In the genomic region with DNA sequence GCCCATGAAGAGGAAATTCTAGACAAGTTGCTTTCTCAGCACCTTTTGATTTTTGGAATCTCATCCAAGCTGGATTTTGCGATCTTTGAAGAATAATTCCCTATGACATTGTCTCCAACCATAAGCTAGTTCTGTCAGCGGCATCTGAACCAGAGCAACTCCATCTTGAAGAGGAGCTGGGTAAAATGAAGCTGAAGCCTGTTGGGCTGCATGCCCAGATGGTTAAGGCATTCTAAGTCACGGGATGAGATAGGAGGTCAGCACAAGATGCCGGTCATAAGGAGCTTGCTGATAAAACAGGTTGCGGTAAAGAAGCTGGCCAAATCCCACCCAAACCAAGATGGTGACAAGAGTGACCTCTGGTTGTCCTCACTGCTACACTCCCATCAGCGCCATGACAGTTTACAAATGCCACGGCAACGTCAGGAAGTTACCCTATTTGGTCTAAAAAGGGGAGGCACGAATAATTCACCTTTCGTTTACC, we compare ENCODE assay signal across 8 cellular contexts. TPM values are rescaled to one million over a fixed set of nuclear protein-coding genes. Genes with fewer than 3 reads are reported as not detected.
DNase-seq lines count a peak whose midpoint lies in the region; ATAC-seq, FAIRE-seq and TF ChIP-seq lines count a peak whose summit lies in the region.
"Not testable (repeated sequence)": the region's sequence is repeated elsewhere in the genome, so short reads cannot be mapped to it uniquely, and the experiment has no call there.

No MANE protein-coding gene starts in this region.

- H3K27me3 Mint-ChIP-seq in T-helper 2 cell treated with Interferon-gamma antibody and Interleukin-4, amounts not matched to agents 5 μg/mL and 100 μg/mL, for 36 hours (ENCODE audit: low read depth); activated CD4-positive, alpha-beta memory T cell treated with anti-CD3 and anti-CD28 coated beads for 36 hours; activated T-helper 2 cell treated with anti-CD3 and anti-CD28 coated beads, Interferon-gamma antibody, Interleukin-2, Interleukin-4, amounts not matched to agents 10 μg/mL and 5 μg/mL and 100 μg/mL, durations not matched to agents 14 hours and 24 hours and 36 hours (ENCODE audit: low read depth): not testable (repeated sequence)

- peak overlapping the region; percentile 68 for H3K27ac Mint-ChIP-seq in T-helper 2 cell treated with Interferon-gamma antibody and Interleukin-4, amounts not matched to agents 5 μg/mL and 100 μg/mL, for 36 hours
- H3K27ac Mint-ChIP-seq in activated CD4-positive, alpha-beta memory T cell treated with anti-CD3 and anti-CD28 coated beads for 36 hours, result peak overlapping the region; percentile 91
- H3K27ac Mint-ChIP-seq in activated T-helper 2 cell treated with anti-CD3 and anti-CD28 coated beads, Interferon-gamma antibody, Interleukin-2, Interleukin-4, amounts not matched to agents 10 μg/mL and 5 μg/mL and 100 μg/mL, durations not matched to agents 14 hours and 24 hours and 36 hours, result peak overlapping the region; percentile 63
- peak overlapping the region; percentile 91 for H3K27ac Mint-ChIP-seq in stimulated activated effector memory CD8-positive, alpha-beta T cell treated with anti-CD3 and anti-CD28 coated beads, Interleukin-12 subunit alpha, Interleukin-12 subunit beta, amount 100 ng/mL, for 72 hours

- H3K36me3 Mint-ChIP-seq in T-helper 2 cell treated with Interferon-gamma antibody and Interleukin-4, amounts not matched to agents 5 μg/mL and 100 μg/mL, for 36 hours (ENCODE audit: low read depth), result peaks cover 61% of the 10 kb centered on the region
- H3K36me3 Mint-ChIP-seq in activated CD4-positive, alpha-beta memory T cell treated with anti-CD3 and anti-CD28 coated beads for 36 hours, result peaks cover 23% of the 10 kb centered on the region
- H3K36me3 Mint-ChIP-seq in activated T-helper 2 cell treated with anti-CD3 and anti-CD28 coated beads, Interferon-gamma antibody, Interleukin-2, Interleukin-4, amounts not matched to agents 10 μg/mL and 5 μg/mL and 100 μg/mL, durations not matched to agents 14 hours and 24 hours and 36 hours (ENCODE audit: low read depth), result peaks cover 65% of the 10 kb centered on the region
- H3K36me3 Mint-ChIP-seq in stimulated activated effector memory CD8-positive, alpha-beta T cell treated with anti-CD3 and anti-CD28 coated beads, Interleukin-12 subunit alpha, Interleukin-12 subunit beta, amount 100 ng/mL, for 72 hours, result peaks cover 31% of the 10 kb centered on the region

- H3K4me3 ChIP-seq in BLaER1, K562, esophagus squamous epithelium: not testable (repeated sequence)

- 0 out of 4 replicates have a peak, but pooled peaks of 1 of the 2 experiments have one; percentile 20 for TF ChIP-seq RAD21 in K562 (CRISPR knock-in tag; conservative IDR thresholded peaks at IDR 0.05 in 1 of 2, IDR thresholded peaks at IDR 0.05 in 1 of 2)

- not testable (repeated sequence) for H3K9me1 ChIP-seq in K562 (ENCODE audit: control insufficient read depth, insufficient read depth, low read length)

- not testable (repeated sequence) for TF ChIP-seq CTCF in K562 (IDR thresholded peaks at IDR 0.05 in 2 of 3, conservative IDR thresholded peaks at IDR 0.05 in 1 of 3; ENCODE audit: insufficient read depth in 2 of 3, low read depth in 1 of 3, low read length in 3 of 3); esophagus squamous epithelium (IDR thresholded peaks at IDR 0.05)

- peaks cover 27% of the 10 kb centered on the region for H3K9me3 ChIP-seq in BLaER1
- H3K9me3 ChIP-seq in K562 (replicated peaks; ENCODE audit: control insufficient read depth, insufficient read depth, low read depth, low read length); esophagus squamous epithelium: not testable (repeated sequence)

- H2AFZ ChIP-seq in K562 (ENCODE audit: low read depth, low read length), result not testable (repeated sequence)

- H3K4me2 ChIP-seq in BLaER1 (peak overlapping the region; percentile 89; the same call in 1 of the 2 replicates), K562 (ENCODE audit: insufficient read depth, low read length) (peak overlapping the region; percentile 49)

- in situ Hi-C loops in K562 (cut with MboI), result not testable (repeated sequence)

- H3K9me3 Mint-ChIP-seq in T-helper 2 cell treated with Interferon-gamma antibody and Interleukin-4, amounts not matched to agents 5 μg/mL and 100 μg/mL, for 36 hours; activated CD4-positive, alpha-beta memory T cell treated with anti-CD3 and anti-CD28 coated beads for 36 hours; activated T-helper 2 cell treated with anti-CD3 and anti-CD28 coated beads, Interferon-gamma antibody, Interleukin-2, Interleukin-4, amounts not matched to agents 10 μg/mL and 5 μg/mL and 100 μg/mL, durations not matched to agents 14 hours and 24 hours and 36 hours; stimulated activated effector memory CD8-positive, alpha-beta T cell treated with anti-CD3 and anti-CD28 coated beads, Interleukin-12 subunit alpha, Interleukin-12 subunit beta, amount 100 ng/mL, for 72 hours: not testable (repeated sequence)

- BruUV-seq in K562 (replicated peaks; lab: Mats Ljungman, UMichigan), result not testable (repeated sequence)

- 11% methylated on average over 8 of the region's 10 CpGs for WGBS in K562 (ENCODE audit: insufficient coverage, low coverage, missing lambda C conversion rate)
- WGBS in esophagus squamous epithelium, 2 donors, result 88 to 100% methylated on average over 4 to 10 of the region's 10 CpGs

- ATAC-seq in K562, result peak; percentile 14; the same call in 2 of the 3 replicates
- not testable (repeated sequence) for ATAC-seq in stimulated activated effector memory CD8-positive, alpha-beta T cell treated with anti-CD3 and anti-CD28 coated beads, Interleukin-12 subunit alpha, Interleukin-12 subunit beta, amount 100 ng/mL, for 72 hours

- H3K36me3 ChIP-seq in BLaER1, result peaks cover 69% of the 10 kb centered on the region
- H3K36me3 ChIP-seq in K562 (ENCODE audit: control insufficient read depth, insufficient read depth, low read length); esophagus squamous epithelium: not testable (repeated sequence)

- FAIRE-seq in K562 (lab: Jason Lieb, UNC), result peak; percentile 69

- POLR2A ChIA-PET in activated CD4-positive, alpha-beta memory T cell treated with anti-CD3 and anti-CD28 coated beads for 36 hours (lab: Charles Lee), result interaction anchor here (1.1 kb wide), 1 partner anchor 10 kb away, joined by 3 read pairs; no protein-coding TSS in a partner anchor
- POLR2A ChIA-PET in K562 (lab: Yijun Ruan, JAX), result interaction anchor here (0.6 to 2.1 kb wide), 3 partner anchors 11 to 26 kb away, joined by 3 to 5 read pairs (median 4); no protein-coding TSS in a partner anchor

- not testable (repeated sequence) for H3K9ac ChIP-seq in BLaER1
- H3K9ac ChIP-seq in K562 (ENCODE audit: insufficient read depth in 1 of 2, low read depth in 2 of 2, low read length in 2 of 2), result peak overlapping the region in 1 of 2 experiments; percentile 57; a peak in 2 of 4 replicates

- not testable (repeated sequence) for TF ChIP-seq POLR2A in K562 (conservative IDR thresholded peaks at IDR 0.05); esophagus squamous epithelium (IDR thresholded peaks at IDR 0.05)

- H3K4me1 Mint-ChIP-seq in T-helper 2 cell treated with Interferon-gamma antibody and Interleukin-4, amounts not matched to agents 5 μg/mL and 100 μg/mL, for 36 hours (ENCODE audit: low read depth), result peaks cover 41% of the 10 kb centered on the region
- peaks cover 60% of the 10 kb centered on the region for H3K4me1 Mint-ChIP-seq in activated CD4-positive, alpha-beta memory T cell treated with anti-CD3 and anti-CD28 coated beads for 36 hours (ENCODE audit: low read depth)
- peaks cover 44% of the 10 kb centered on the region for H3K4me1 Mint-ChIP-seq in activated T-helper 2 cell treated with anti-CD3 and anti-CD28 coated beads, Interferon-gamma antibody, Interleukin-2, Interleukin-4, amounts not matched to agents 10 μg/mL and 5 μg/mL and 100 μg/mL, durations not matched to agents 14 hours and 24 hours and 36 hours (ENCODE audit: low read depth)
- peaks cover 32% of the 10 kb centered on the region for H3K4me1 Mint-ChIP-seq in stimulated activated effector memory CD8-positive, alpha-beta T cell treated with anti-CD3 and anti-CD28 coated beads, Interleukin-12 subunit alpha, Interleukin-12 subunit beta, amount 100 ng/mL, for 72 hours

- peaks cover 100% of the 10 kb centered on the region for H4K20me1 ChIP-seq in BLaER1
- not testable (repeated sequence) for H4K20me1 ChIP-seq in K562 (replicated peaks; ENCODE audit: control insufficient read depth, insufficient read depth, low read length)

- CTCF ChIA-PET in activated CD4-positive, alpha-beta memory T cell treated with anti-CD3 and anti-CD28 coated beads for 36 hours (lab: Charles Lee); K562 (lab: Yijun Ruan, JAX; ENCODE audit: low intra/inter-chr PET ratio): not testable (repeated sequence)

- H3K4me1 ChIP-seq in BLaER1 (peaks cover 78% of the 10 kb centered on the region), K562 (replicated peaks in 1 of 2; ENCODE audit: control insufficient read depth in 2 of 2, insufficient read depth in 2 of 2, low read length in 2 of 2) (peaks cover 21 to 26% of the 10 kb centered on the region in 2 experiments), esophagus squamous epithelium (peaks cover 0 to 46% (median 15%) of the 10 kb centered on the region in 3 donors)

- not testable (repeated sequence) for H3K27ac ChIP-seq in BLaER1
- H3K27ac ChIP-seq in K562 (ENCODE audit: extremely low read depth, low read depth, low read length), result peak overlapping the region; percentile 80
- H3K27ac ChIP-seq in esophagus squamous epithelium, result peak overlapping the region; percentile 43 to 75 (median 59)

- TF ChIP-seq EP300 in K562 (IDR thresholded peaks at IDR 0.05; ENCODE audit: low read length), result peak; percentile 15; the same call in 1 of the 2 replicates

- H3K4me3 Mint-ChIP-seq in T-helper 2 cell treated with Interferon-gamma antibody and Interleukin-4, amounts not matched to agents 5 μg/mL and 100 μg/mL, for 36 hours, result peak overlapping the region; percentile 86
- H3K4me3 Mint-ChIP-seq in activated CD4-positive, alpha-beta memory T cell treated with anti-CD3 and anti-CD28 coated beads for 36 hours, result peak overlapping the region; percentile 37
- peak overlapping the region; percentile 42 for H3K4me3 Mint-ChIP-seq in activated T-helper 2 cell treated with anti-CD3 and anti-CD28 coated beads, Interferon-gamma antibody, Interleukin-2, Interleukin-4, amounts not matched to agents 10 μg/mL and 5 μg/mL and 100 μg/mL, durations not matched to agents 14 hours and 24 hours and 36 hours (ENCODE audit: low read depth)
- H3K4me3 Mint-ChIP-seq in stimulated activated effector memory CD8-positive, alpha-beta T cell treated with anti-CD3 and anti-CD28 coated beads, Interleukin-12 subunit alpha, Interleukin-12 subunit beta, amount 100 ng/mL, for 72 hours, result peak overlapping the region; percentile 74

- peaks cover 57% of the 10 kb centered on the region for H3K79me2 ChIP-seq in K562 (ENCODE audit: control insufficient read depth, insufficient read depth, low read length)

- not testable (repeated sequence) for H3K27me3 ChIP-seq in BLaER1; K562 (ENCODE audit: control insufficient read depth in 2 of 2, insufficient read depth in 2 of 2, low read length in 2 of 2); esophagus squamous epithelium

- DNase-seq in HUDEP-2 (lab: John Stamatoyannopoulos, UW; ENCODE audit: unreplicated experiment in 76 of 76) (peak in 73 of 76 experiments; percentile 1 to 82 (median 54)), K562 (ENCODE audit: extremely low read depth in 1 of 4, low spot score in 3 of 4) (peak in 1 of 4 experiments; percentile 76)
- not testable (repeated sequence) for DNase-seq in T-helper 2 cell treated with Interferon-gamma antibody and Interleukin-4, amounts not matched to agents 5 μg/mL and 100 μg/mL, for 36 hours (ENCODE audit: low spot score); activated CD4-positive, alpha-beta memory T cell treated with anti-CD3 and anti-CD28 coated beads for 36 hours; activated T-helper 2 cell treated with anti-CD3 and anti-CD28 coated beads, Interferon-gamma antibody, Interleukin-2, Interleukin-4, amounts not matched to agents 10 μg/mL and 5 μg/mL and 100 μg/mL, durations not matched to agents 14 hours and 24 hours and 36 hours (ENCODE audit: low spot score); esophagus squamous epithelium (lab: John Stamatoyannopoulos, UW); stimulated activated effector memory CD8-positive, alpha-beta T cell treated with anti-CD3 and anti-CD28 coated beads, Interleukin-12 subunit alpha, Interleukin-12 subunit beta, amount 100 ng/mL, for 72 hours (ENCODE audit: low spot score in 2 of 2)

- intact Hi-C loops in activated CD4-positive, alpha-beta memory T cell treated with anti-CD3 and anti-CD28 coated beads for 36 hours (cut with micrococcal nuclease); K562 (cut with micrococcal nuclease); esophagus squamous epithelium (cut with DNase I): not testable (repeated sequence)
- intact Hi-C loops in activated T-helper 2 cell treated with anti-CD3 and anti-CD28 coated beads, Interferon-gamma antibody, Interleukin-2, Interleukin-4, amounts not matched to agents 10 μg/mL and 5 μg/mL and 100 μg/mL, durations not matched to agents 14 hours and 24 hours and 36 hours (cut with micrococcal nuclease), result loop anchor here (5.0 kb wide), 1 partner anchor 36 kb away; no protein-coding TSS in a partner anchor

RNA-seq across cellular contexts. Expression of a gene that starts 12.0 kb away (rescaled TPM):
- 10 to 100 TPM; 89.5 to 90.9 TPM for total RNA-seq in activated CD4-positive, alpha-beta memory T cell treated with anti-CD3 and anti-CD28 coated beads for 36 hours
- 116 and 117 TPM in 2 replicates for total RNA-seq in activated T-helper 2 cell treated with anti-CD3 and anti-CD28 coated beads, Interferon-gamma antibody, Interleukin-2, Interleukin-4, amounts not matched to agents 10 μg/mL and 5 μg/mL and 100 μg/mL, durations not matched to agents 14 hours and 24 hours and 36 hours
- total RNA-seq in K562 (2011; cell fraction: chromatin; rRNA removed; ENCODE audit: low replicate concordance), result 42.6 and 68.8 TPM in 2 replicates
- total RNA-seq in K562 (2011; cell fraction: nucleolus; rRNA removed), result 19.3 and 28.0 TPM in 2 replicates
- total RNA-seq in K562 (2011; cell fraction: nucleoplasm; rRNA removed), result 27.3 and 31.7 TPM in 2 replicates
- total RNA-seq in K562 (2014; rRNA removed), result 14.0 and 20.6 TPM in 2 replicates
- 27.1 and 27.7 TPM in 2 replicates for total RNA-seq in K562 (2014; rRNA removed; fragmentation: Illumina TruSeq; extraction: Trizol)
- 22.0 and 23.7 TPM in 2 replicates for total RNA-seq in K562 (2015; rRNA removed; fragmentation: Illumina TruSeq; extraction: Trizol)
- 28.6 and 29.4 TPM in 2 replicates for total RNA-seq in K562 (2021)
- polyA plus RNA-seq in K562 (2011; rRNA removed), result 16.1 and 23.8 TPM in 2 replicates
- 7.5 and 10.7 TPM in 2 replicates for polyA plus RNA-seq in K562 (2011; cell fraction: cytosol; rRNA removed)
- polyA plus RNA-seq in K562 (2011; cell fraction: nucleus; rRNA removed), result 7.4 and 10.8 TPM in 2 replicates
- 12.1 and 16.4 TPM in 2 replicates for polyA plus RNA-seq in K562 (2012)
- polyA plus RNA-seq in K562 (2014; fragmentation: Illumina TruSeq; extraction: Trizol), result 23.6 and 26.1 TPM in 2 replicates
- polyA plus RNA-seq in K562 (2014; fragmentation: Nextera tagmentation; extraction: Ambion mirVana), result 1 to 10 TPM; 3.3 to 4.5 TPM
- polyA plus RNA-seq in K562 (2014; rRNA removed), result 17.0 and 21.9 TPM in 2 replicates
- polyA minus RNA-seq in K562 (2011; rRNA and poly(A)+ RNA removed), result 20.5 and 30.4 TPM in 2 replicates
- polyA minus RNA-seq in K562 (2011; cell fraction: cytosol; rRNA and poly(A)+ RNA removed), result 11.7 and 14.1 TPM in 2 replicates
- 11.3 and 11.8 TPM in 2 replicates for polyA minus RNA-seq in K562 (2011; cell fraction: nucleus; rRNA and poly(A)+ RNA removed)
- 10 to 100 TPM; 27.8 to 56.0 (median 34.5) TPM for total RNA-seq in esophagus squamous epithelium
